Comparison of ENCODE assay signal across 8 cellular contexts in the genomic region with DNA sequence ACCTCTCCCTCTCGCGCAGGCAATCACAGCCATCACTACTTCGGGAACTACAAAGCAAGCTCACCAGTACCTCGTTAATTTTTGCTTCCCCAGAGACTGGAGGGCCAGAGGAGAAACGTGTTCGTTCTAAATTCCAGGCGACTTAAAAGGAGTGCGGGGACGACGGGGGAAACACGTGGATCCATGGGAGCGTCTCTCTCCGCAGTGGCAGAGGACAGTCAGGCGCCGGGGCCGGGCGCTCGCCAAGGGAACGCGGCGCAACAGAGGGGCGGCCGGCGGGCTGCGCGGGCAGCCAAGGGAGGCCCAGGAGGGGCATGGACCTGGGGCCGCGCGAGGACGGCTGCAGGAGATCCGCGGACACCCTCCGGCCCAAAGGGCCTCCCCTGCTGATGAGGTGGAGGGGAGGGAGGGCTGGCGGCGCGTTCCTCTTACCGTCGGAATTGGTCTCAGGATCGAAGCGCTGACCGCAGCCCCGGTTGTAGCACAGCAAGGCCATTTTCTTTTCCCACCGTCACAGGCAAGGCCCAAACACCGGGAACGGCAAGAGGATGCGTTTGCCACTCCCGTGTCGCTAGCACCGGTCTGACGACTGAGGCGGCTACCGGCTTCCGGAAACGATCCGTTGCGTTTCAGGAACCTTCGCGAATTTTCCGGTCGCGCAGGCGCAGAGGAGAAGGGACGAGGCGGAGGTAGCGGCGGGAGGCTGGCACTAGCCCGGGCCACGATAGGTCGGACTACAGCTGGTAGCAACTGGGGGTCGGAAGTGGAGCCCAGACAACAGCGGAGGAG.
A peak's percentile ranks its signal among the peaks of the same experiment; 100 is the strongest.
DNase-seq lines count a peak whose midpoint lies in the region; ATAC-seq and TF ChIP-seq lines count a peak whose summit lies in the region.

A gene (minus strand): TSS at position 591 of the 789 bp plus-strand sequence. CDS start 95 bp downstream, at position 496.

- H3K4me3 ChIP-seq in AG10803 (ENCODE audit: low read length), result peak within 1 kb of the TSS; percentile 63

- peak; percentile 93 for ATAC-seq in GM19023 (IDR thresholded peaks at IDR 0.05; ENCODE audit: unreplicated experiment)
- ATAC-seq in HG03196 (IDR thresholded peaks at IDR 0.05; ENCODE audit: unreplicated experiment), result peak; percentile 96
- ATAC-seq in activated CD4-positive, CD25-positive, alpha-beta regulatory T cell treated with anti-CD3 and anti-CD28 coated beads, Interleukin-2, amount 50 U/mL, for 24 hours, result peak; percentile 91

- DNase-seq in AG10803 (ENCODE audit: low read depth) (peak; percentile 78), NCI-H446 treated with DMSO at 0.1 percent for 48 hours (lab: John Stamatoyannopoulos, UW) (peak; percentile 49), cerebellar cortex (ENCODE audit: low spot score) (peak; percentile 89), islet precursor cell (peak; percentile 94)
- DNase-seq in stimulated activated CD4-positive, alpha-beta T cell treated with anti-CD3 and anti-CD28 coated beads, Interleukin-12 subunit alpha, Interleukin-12 subunit beta, amount 100 ng/mL, for 48 hours (ENCODE audit: low read depth in 2 of 3, low spot score in 1 of 3), result peak; percentile 80 to 91 (median 89)

- TF ChIP-seq CTCF in AG10803 (conservative IDR thresholded peaks at IDR 0.05; ENCODE audit: low read length), result no peak

Comparison
In these comparisons a context has a peak if more than half of its experiments do, and no peak if none do; other contexts are left out.
1. Peak in every context shown above with its lines: DNase-seq, ATAC-seq and H3K4me3 ChIP-seq.